Comparison of ENCODE assay signal across 21 cellular contexts in genomic region chr3:52719618-52720017, GRCh38. TPM values are rescaled to one million over a fixed set of nuclear protein-coding genes. Genes with fewer than 3 reads are reported as not detected.
DNase-seq lines count a peak whose midpoint lies in the region; ATAC-seq and TF ChIP-seq lines count a peak whose summit lies in the region.
"Had no signal": no experiment of that assay in that cellular context is flagged by ENCODE, and none has a peak within 500 bp of the region (broad histone marks: within the 10 kb centered on the region; RNA-seq: fewer than 3 reads in every experiment).

No MANE protein-coding gene starts in this region.

- no peaks in the 10 kb centered on the region for H3K9me3 ChIP-seq in MM.1S (replicated peaks; ENCODE audit: insufficient read depth, low read length)
- H3K9me3 ChIP-seq: A549 had no signal

- H3K27me3 Mint-ChIP-seq in activated naive CD4-positive, alpha-beta T cell treated with anti-CD3 and anti-CD28 coated beads, Interleukin-2, amount 50 U/mL, for 24 hours: no peaks in the 10 kb centered on the region
- no peaks in the 10 kb centered on the region for H3K27me3 Mint-ChIP-seq in activated naive CD4-positive, alpha-beta T cell treated with anti-CD3 and anti-CD28 coated beads for 36 hours (ENCODE audit: low read depth)
- H3K27me3 Mint-ChIP-seq in CD14-positive monocyte (ENCODE audit: low read depth in 3 of 3): no peaks in the 10 kb centered on the region
- H3K27me3 Mint-ChIP-seq in dendritic cell treated with granulocyte-macrophage colony-stimulating factor and Interleukin-4, amounts not matched to agents 40 ng/mL and 50 ng/mL, for 4 days: no peaks in the 10 kb centered on the region

- H3K4me1 ChIP-seq in MM.1S (ENCODE audit: low read length): peaks cover 33% of the 10 kb centered on the region
- H3K4me1 ChIP-seq: A549 had no signal

- no peak overlapping the region for H3K4me3 ChIP-seq in MM.1S (ENCODE audit: low read length)
- H3K4me3 ChIP-seq: A549 had no signal

- H3K4me2 ChIP-seq in MM.1S (ENCODE audit: low read depth, low read length): peak overlapping the region; percentile 86; the same call in 1 of the 2 replicates
- H3K4me2 ChIP-seq: A549, SK-N-SH had no signal

- 0 out of 2 replicates have a peak, but pooled peaks cover 6% of the 10 kb centered on the region for H3K79me2 ChIP-seq in MM.1S (ENCODE audit: low read length)

- no peak overlapping the region for H2AFZ ChIP-seq in MM.1S (ENCODE audit: low read length)

- H3K4me3 Mint-ChIP-seq in activated naive CD4-positive, alpha-beta T cell treated with anti-CD3 and anti-CD28 coated beads, Interleukin-2, amount 50 U/mL, for 24 hours: no peak overlapping the region
- no peak overlapping the region for H3K4me3 Mint-ChIP-seq in activated naive CD4-positive, alpha-beta T cell treated with anti-CD3 and anti-CD28 coated beads for 36 hours
- H3K4me3 Mint-ChIP-seq in CD14-positive monocyte: no peak overlapping the region
- H3K4me3 Mint-ChIP-seq in dendritic cell treated with granulocyte-macrophage colony-stimulating factor and Interleukin-4, amounts not matched to agents 40 ng/mL and 50 ng/mL, for 4 days: no peak overlapping the region
- H3K4me3 Mint-ChIP-seq: H9 had no signal

- CTCF ChIA-PET in activated naive CD4-positive, alpha-beta T cell treated with anti-CD3 and anti-CD28 coated beads for 36 hours (lab: Charles Lee): interaction anchor here (0.6 kb wide), 1 partner anchor 83 kb away, joined by 5 read pairs; no protein-coding TSS in a partner anchor

- peaks cover 29% of the 10 kb centered on the region for H3F3A ChIP-seq in MM.1S (ENCODE audit: insufficient read depth, low read length)

- TF ChIP-seq CTCF in CD14-positive monocyte (IDR thresholded peaks at IDR 0.05) (no peak), MM.1S (IDR thresholded peaks at IDR 0.05; ENCODE audit: low read length) (no peak)

- H3K9me3 Mint-ChIP-seq in activated naive CD4-positive, alpha-beta T cell treated with anti-CD3 and anti-CD28 coated beads, Interleukin-2, amount 50 U/mL, for 24 hours: no peaks in the 10 kb centered on the region
- H3K9me3 Mint-ChIP-seq in activated naive CD4-positive, alpha-beta T cell treated with anti-CD3 and anti-CD28 coated beads for 36 hours: peaks cover 2% of the 10 kb centered on the region
- H3K9me3 Mint-ChIP-seq in CD14-positive monocyte: peaks cover 0 to 2% (median 0%) of the 10 kb centered on the region in 7 donors
- H3K9me3 Mint-ChIP-seq in dendritic cell treated with granulocyte-macrophage colony-stimulating factor and Interleukin-4, amounts not matched to agents 40 ng/mL and 50 ng/mL, for 4 days: peaks cover 8% of the 10 kb centered on the region
- H3K9me3 Mint-ChIP-seq: H9 had no signal

- H3K9ac ChIP-seq in MM.1S (ENCODE audit: low read length): no peak overlapping the region
- H3K9ac ChIP-seq: SK-N-SH had no signal

- no peaks in the 10 kb centered on the region for H3K27me3 ChIP-seq in MM.1S (replicated peaks; ENCODE audit: insufficient read depth, low read length)

- intact Hi-C loops in activated naive CD4-positive, alpha-beta T cell treated with anti-CD3 and anti-CD28 coated beads for 36 hours (cut with micrococcal nuclease): no loop called here
- intact Hi-C loops in CD14-positive monocyte (cut with micrococcal nuclease) (no loop called here), left ventricle myocardium superior (cut with micrococcal nuclease) (no loop called here)
- intact Hi-C loops in dendritic cell treated with granulocyte-macrophage colony-stimulating factor and Interleukin-4, amounts not matched to agents 40 ng/mL and 50 ng/mL, for 4 days (cut with micrococcal nuclease): no loop called here

- peaks cover 35% of the 10 kb centered on the region for H3K4me1 Mint-ChIP-seq in activated naive CD4-positive, alpha-beta T cell treated with anti-CD3 and anti-CD28 coated beads, Interleukin-2, amount 50 U/mL, for 24 hours
- peaks cover 28% of the 10 kb centered on the region for H3K4me1 Mint-ChIP-seq in activated naive CD4-positive, alpha-beta T cell treated with anti-CD3 and anti-CD28 coated beads for 36 hours (ENCODE audit: low read depth)
- H3K4me1 Mint-ChIP-seq in CD14-positive monocyte: peaks cover 59% of the 10 kb centered on the region
- H3K4me1 Mint-ChIP-seq in dendritic cell treated with granulocyte-macrophage colony-stimulating factor and Interleukin-4, amounts not matched to agents 40 ng/mL and 50 ng/mL, for 4 days (ENCODE audit: low read depth): peaks cover 49% of the 10 kb centered on the region

- no peaks in the 10 kb centered on the region for H4K20me1 ChIP-seq in MM.1S (ENCODE audit: insufficient read depth, low read length)

- H3K36me3 Mint-ChIP-seq in activated naive CD4-positive, alpha-beta T cell treated with anti-CD3 and anti-CD28 coated beads, Interleukin-2, amount 50 U/mL, for 24 hours: peaks cover 9% of the 10 kb centered on the region
- H3K36me3 Mint-ChIP-seq in activated naive CD4-positive, alpha-beta T cell treated with anti-CD3 and anti-CD28 coated beads for 36 hours (ENCODE audit: low read depth): peaks cover 16% of the 10 kb centered on the region
- H3K36me3 Mint-ChIP-seq in CD14-positive monocyte: peaks cover 15 to 41% of the 10 kb centered on the region in 2 donors
- H3K36me3 Mint-ChIP-seq in dendritic cell treated with granulocyte-macrophage colony-stimulating factor and Interleukin-4, amounts not matched to agents 40 ng/mL and 50 ng/mL, for 4 days (ENCODE audit: low read depth): peaks cover 38% of the 10 kb centered on the region

- no peak for ATAC-seq in HG03457 (IDR thresholded peaks at IDR 0.05; ENCODE audit: unreplicated experiment)
- ATAC-seq in left ventricle myocardium superior: no peak
- ATAC-seq in GM21381 (IDR thresholded peaks at IDR 0.05; ENCODE audit: unreplicated experiment): no peak
- ATAC-seq: A549, PC-3 had no signal

- peak overlapping the region; percentile 76; the same call in 1 of the 2 replicates for H3K27ac ChIP-seq in MM.1S (ENCODE audit: low read length)
- H3K27ac ChIP-seq: A549 had no signal

- no peaks in the 10 kb centered on the region for H3K9me2 ChIP-seq in MM.1S (replicated peaks; ENCODE audit: insufficient read depth, low read length)
- H3K9me2 ChIP-seq: SK-N-SH had no signal

- DNase-seq in activated naive CD4-positive, alpha-beta T cell treated with anti-CD3 and anti-CD28 coated beads for 36 hours: no peak
- DNase-seq in CD14-positive monocyte (ENCODE audit: low spot score): no peak
- DNase-seq in MM.1S: no peak
- no peak for DNase-seq in left ventricle myocardium superior
- DNase-seq: C1 segment of cervical spinal cord, DMS 273 treated with DMSO at 0.1 percent for 48 hours, DND-41, H9, NCI-H1436, NCI-H1930, NCI-H226, NCI-H524, PC-3, RPMI8226, SHP77 treated with DMSO at 0.1 percent for 48 hours, SK-N-SH had no signal

- H3K36me3 ChIP-seq in MM.1S (replicated peaks; ENCODE audit: insufficient read depth, low read length): no peaks in the 10 kb centered on the region

- H3K27ac Mint-ChIP-seq in activated naive CD4-positive, alpha-beta T cell treated with anti-CD3 and anti-CD28 coated beads, Interleukin-2, amount 50 U/mL, for 24 hours: peak overlapping the region; percentile 90
- no peak overlapping the region for H3K27ac Mint-ChIP-seq in activated naive CD4-positive, alpha-beta T cell treated with anti-CD3 and anti-CD28 coated beads for 36 hours
- H3K27ac Mint-ChIP-seq in CD14-positive monocyte: peak overlapping the region; percentile 78 to 91 (median 88)
- H3K27ac Mint-ChIP-seq in dendritic cell treated with granulocyte-macrophage colony-stimulating factor and Interleukin-4, amounts not matched to agents 40 ng/mL and 50 ng/mL, for 4 days: peak overlapping the region; percentile 22
- H3K27ac Mint-ChIP-seq: H9 had no signal

RNA-seq across cellular contexts. Expression of gene SPCS1, which starts 13.7 kb away (rescaled TPM):
- total RNA-seq in activated naive CD4-positive, alpha-beta T cell treated with anti-CD3 and anti-CD28 coated beads for 36 hours: 100 to 1,000 TPM; 118 to 123 TPM
- 100 to 1,000 TPM; 228 to 242 TPM for polyA plus RNA-seq in CD14-positive monocyte
- 84.1 TPM for total RNA-seq in left ventricle myocardium superior

RNA-seq across cellular contexts. Expression of gene GLT8D1, which starts 14.0 kb away (rescaled TPM):
- total RNA-seq in activated naive CD4-positive, alpha-beta T cell treated with anti-CD3 and anti-CD28 coated beads for 36 hours: 10 to 100 TPM; 24.5 to 25.4 TPM
- polyA plus RNA-seq in CD14-positive monocyte: 10 to 100 TPM; 34.8 TPM
- 27.4 TPM for total RNA-seq in left ventricle myocardium superior

RNA-seq across cellular contexts. Expression of gene GNL3, which starts 33.8 kb away (rescaled TPM):
- total RNA-seq in activated naive CD4-positive, alpha-beta T cell treated with anti-CD3 and anti-CD28 coated beads for 36 hours: 100 to 1,000 TPM; 195 to 197 TPM
- polyA plus RNA-seq in CD14-positive monocyte: 10 to 100 TPM; 13.4 to 16.7 TPM
- 27.8 TPM for total RNA-seq in left ventricle myocardium superior

RNA-seq across cellular contexts. Expression of gene PBRM1, which starts 33.9 kb away (rescaled TPM):
- 10 to 100 TPM; 49.9 to 57.7 TPM for total RNA-seq in activated naive CD4-positive, alpha-beta T cell treated with anti-CD3 and anti-CD28 coated beads for 36 hours
- polyA plus RNA-seq in CD14-positive monocyte: 10 to 100 TPM; 38.0 to 72.9 TPM
- total RNA-seq in left ventricle myocardium superior: 55.0 TPM

RNA-seq across cellular contexts. Expression of gene NEK4, which starts 51.1 kb away (rescaled TPM):
- total RNA-seq in activated naive CD4-positive, alpha-beta T cell treated with anti-CD3 and anti-CD28 coated beads for 36 hours: 10 to 100 TPM; 12.8 to 15.3 TPM
- 10 to 100 TPM; 13.7 to 17.4 TPM for polyA plus RNA-seq in CD14-positive monocyte
- total RNA-seq in left ventricle myocardium superior: 21.3 TPM
